ENCODE assay signal across 11 cellular contexts in genomic region chr17:37430051-37430591, GRCh38. TPM values are rescaled to one million over a fixed set of nuclear protein-coding genes. Genes with fewer than 3 reads are reported as not detected.
A peak's percentile ranks its signal among the peaks of the same experiment; 100 is the strongest.
DNase-seq lines count a peak whose midpoint lies in the region; ATAC-seq, FAIRE-seq and TF ChIP-seq lines count a peak whose summit lies in the region.
"Had no signal": no experiment of that assay in that cellular context is flagged by ENCODE, and none has a peak within 500 bp of the region (broad histone marks: within the 10 kb centered on the region; RNA-seq: fewer than 3 reads in every experiment).

No MANE protein-coding gene starts in this region.

- H3K9me3 Mint-ChIP-seq in activated naive CD8-positive, alpha-beta T cell (ENCODE audit: low read depth), result no peaks in the 10 kb centered on the region
- no peaks in the 10 kb centered on the region for H3K9me3 Mint-ChIP-seq in memory B cell

- H3K4me3 ChIP-seq in AG10803 (ENCODE audit: low read length) (no peak overlapping the region), pancreas (no peak overlapping the region)

- peak overlapping the region; percentile 51 for H3K4me3 Mint-ChIP-seq in activated naive CD8-positive, alpha-beta T cell
- H3K4me3 Mint-ChIP-seq in memory B cell, result no peak overlapping the region

- 57 to 73% methylated on average over 1 of the region's 1 CpG for WGBS in pancreas, 2 donors

- H3K4me1 Mint-ChIP-seq in activated naive CD8-positive, alpha-beta T cell (ENCODE audit: low read depth), result peaks cover 24% of the 10 kb centered on the region
- H3K4me1 Mint-ChIP-seq in memory B cell, result no peaks in the 10 kb centered on the region

- H3K27ac ChIP-seq in pancreas, result no peak overlapping the region

- no peaks in the 10 kb centered on the region for H3K4me1 ChIP-seq in pancreas

- H3K27me3 Mint-ChIP-seq in activated naive CD8-positive, alpha-beta T cell, result no peaks in the 10 kb centered on the region
- H3K27me3 Mint-ChIP-seq in memory B cell, result no peaks in the 10 kb centered on the region

- ATAC-seq in HG02798 (IDR thresholded peaks at IDR 0.05; ENCODE audit: poor library complexity, unreplicated experiment) (peak; percentile 38), memory B cell (ENCODE audit: low read depth) (no peak), left ventricle myocardium superior (no peak), pancreas (no peak), GM19324 (IDR thresholded peaks at IDR 0.05; ENCODE audit: low FRiP score, unreplicated experiment) (no peak)

- H3K27me3 ChIP-seq in pancreas, result no peaks in the 10 kb centered on the region

- TF ChIP-seq CTCF in AG10803 (conservative IDR thresholded peaks at IDR 0.05; ENCODE audit: low read length) (no peak), pancreas (IDR thresholded peaks at IDR 0.05) (no peak)

- intact Hi-C loops in left ventricle myocardium superior (cut with micrococcal nuclease), result no loop called here
- intact Hi-C loops in pancreas (cut with DNase I), result no loop called here

- H3K36me3 ChIP-seq in pancreas, result peaks cover 0 to 11% (median 7%) of the 10 kb centered on the region in 3 donors

- no peaks in the 10 kb centered on the region for H3K9me3 ChIP-seq in pancreas

- no peak for FAIRE-seq in pancreas (lab: Jason Lieb, UNC)
- FAIRE-seq: RCC 7860 had no signal

- DNase-seq in AG10803 (ENCODE audit: low read depth) (peak; percentile 67), memory B cell (ENCODE audit: low spot score in 2 of 2) (no peak), left ventricle myocardium superior (no peak), pancreas (no peak), iPS-NIHi11 (ENCODE audit: low spot score) (no peak)
- DNase-seq: left cardiac atrium; stimulated activated naive CD4-positive, alpha-beta T cell had no signal

- H3K36me3 Mint-ChIP-seq in activated naive CD8-positive, alpha-beta T cell, result peaks cover 12% of the 10 kb centered on the region
- H3K36me3 Mint-ChIP-seq in memory B cell, result peaks cover 7% of the 10 kb centered on the region

- H3K27ac Mint-ChIP-seq in activated naive CD8-positive, alpha-beta T cell, result peak overlapping the region; percentile 86
- peak overlapping the region; percentile 26 for H3K27ac Mint-ChIP-seq in memory B cell

RNA-seq across cellular contexts. Expression of gene TADA2A, which starts 23.4 kb away (rescaled TPM):
- total RNA-seq in left ventricle myocardium superior (10.4 TPM), pancreas (10 to 100 TPM in 3 of 6 donors, 1 to 10 TPM in 3; 7.7 to 11.9 (median 10.1) TPM)
- polyA plus RNA-seq in pancreas, result 1 to 10 TPM; 5.2 to 10.0 TPM

RNA-seq across cellular contexts. Expression of gene ACACA, which starts 23.5 kb away (rescaled TPM):
- total RNA-seq in left ventricle myocardium superior, result 14.3 TPM
- total RNA-seq in pancreas, result 10 to 100 TPM in 5 of 6 donors, 1 to 10 TPM in 1; 9.1 to 31.6 (median 14.9) TPM
- 10 to 100 TPM; 11.3 to 12.4 TPM for polyA plus RNA-seq in pancreas

RNA-seq across cellular contexts. Expression of gene C17orf78, which starts 54.3 kb away (rescaled TPM):
- total RNA-seq in left ventricle myocardium superior, result not detected
- total RNA-seq in pancreas, result not detected
- polyA plus RNA-seq in pancreas, result not detected
- total RNA-seq: left cardiac atrium had no signal

RNA-seq across cellular contexts. Expression of gene DUSP14, which starts 59.6 kb away (rescaled TPM):
- total RNA-seq in left ventricle myocardium superior (15.8 TPM), pancreas (1 to 10 TPM; 2.7 to 5.6 (median 4.4) TPM)
- polyA plus RNA-seq in pancreas, result 1 to 10 TPM; 2.9 to 6.4 TPM
